28 cellular contexts compared by ENCODE assay signal in the genomic region with DNA sequence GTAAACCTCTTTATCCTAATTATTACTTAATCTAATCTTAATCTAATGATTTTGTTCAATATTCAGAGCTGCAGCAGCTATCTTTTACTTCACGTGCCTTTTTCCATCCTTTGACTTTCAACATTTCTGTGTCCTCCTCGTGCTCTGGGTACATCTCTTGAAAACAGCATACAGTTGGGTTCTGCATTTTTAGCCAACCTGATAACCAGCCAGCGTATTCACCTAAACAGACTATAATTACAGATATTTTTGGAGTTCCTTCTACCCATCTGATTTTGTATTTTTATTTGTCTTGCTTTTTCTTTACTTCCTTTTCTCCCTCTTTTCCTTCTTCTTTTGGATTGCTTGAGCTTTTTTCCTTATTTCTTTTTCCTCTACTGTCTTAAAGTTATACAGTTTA.
"Had no signal": no experiment of that assay in that cellular context is flagged by ENCODE, and none has a peak within 500 bp of the region (broad histone marks: within the 10 kb centered on the region; RNA-seq: fewer than 3 reads in every experiment).

No MANE protein-coding gene starts in this region.

- H3K27ac ChIP-seq: stomach, suprapubic skin, testis, thoracic aorta, thyroid gland, tibial artery, tibial nerve, transverse colon, upper lobe of left lung, upper lobe of right lung, uterus, vagina had no signal

- H3K27me3 Mint-ChIP-seq: stimulated activated memory B cell treated with anti-CD40 and anti-IgM and Interleukin-4, amounts not matched to agents 10 μg/mL and 1 μg/mL and 100 μg/mL, for 72 hours had no signal

- H3K27ac Mint-ChIP-seq: stimulated activated effector memory CD8-positive, alpha-beta T cell treated with anti-CD3 and anti-CD28 coated beads, Interleukin-12 subunit alpha, Interleukin-12 subunit beta, amount 100 ng/mL, for 72 hours; stimulated activated memory B cell treated with anti-CD40 and anti-IgM and Interleukin-4, amounts not matched to agents 10 μg/mL and 1 μg/mL and 100 μg/mL, for 72 hours; stimulated activated naive B cell treated with anti-CD40 and anti-IgM and Interleukin-4, amounts not matched to agents 10 μg/mL and 1 μg/mL and 100 μg/mL, for 72 hours; stimulated activated naive CD8-positive, alpha-beta T cell treated with anti-CD3 and anti-CD28 coated beads, Interleukin-15, Interleukin-2, amounts not matched to agents 100 ng/mL and 50 ng/mL, for 24 hours; type B pancreatic cell had no signal

- H3K36me3 ChIP-seq: stomach, suprapubic skin, thoracic aorta, thyroid gland, tibial artery, tibial nerve, transverse colon, upper lobe of left lung, upper lobe of right lung, uterus, vagina had no signal

- H3K4me1 ChIP-seq: testis, thyroid gland, upper lobe of right lung, uterus, vagina had no signal

- H3K9me3 Mint-ChIP-seq: stimulated activated effector memory CD8-positive, alpha-beta T cell treated with anti-CD3 and anti-CD28 coated beads, Interleukin-12 subunit alpha, Interleukin-12 subunit beta, amount 100 ng/mL, for 72 hours; type B pancreatic cell had no signal

- H3K27me3 ChIP-seq: testis, thyroid gland, vagina had no signal

- H3K4me3 ChIP-seq: stomach, suprapubic skin, testis, thoracic aorta, thyroid gland, tibial artery, tibial nerve, transverse colon, upper lobe of left lung, upper lobe of right lung, uterus, vagina had no signal

- ATAC-seq: stimulated activated effector memory CD8-positive, alpha-beta T cell treated with anti-CD3 and anti-CD28 coated beads, Interleukin-12 subunit alpha, Interleukin-12 subunit beta, amount 100 ng/mL, for 72 hours; stimulated activated memory B cell treated with anti-CD40 and anti-IgM and Interleukin-4, amounts not matched to agents 10 μg/mL and 1 μg/mL and 100 μg/mL, for 72 hours; stimulated activated naive B cell treated with anti-CD40 and anti-IgM and Interleukin-4, amounts not matched to agents 10 μg/mL and 1 μg/mL and 100 μg/mL, for 72 hours; stimulated activated naive CD8-positive, alpha-beta T cell treated with anti-CD3 and anti-CD28 coated beads, Interleukin-15, amount 100 ng/mL, for 72 hours; stimulated activated naive CD8-positive, alpha-beta T cell treated with anti-CD3 and anti-CD28 coated beads, Interleukin-15, Interleukin-2, amounts not matched to agents 100 U/mL and 50 U/mL, for 24 hours; upper lobe of right lung had no signal

- H3K9me3 ChIP-seq: suprapubic skin, testis, thoracic aorta, thyroid gland, transverse colon, upper lobe of right lung, uterus, vagina had no signal

- H3K4me1 Mint-ChIP-seq: stimulated activated effector memory CD8-positive, alpha-beta T cell treated with anti-CD3 and anti-CD28 coated beads, Interleukin-12 subunit alpha, Interleukin-12 subunit beta, amount 100 ng/mL, for 72 hours; stimulated activated memory B cell treated with anti-CD40 and anti-IgM and Interleukin-4, amounts not matched to agents 10 μg/mL and 1 μg/mL and 100 μg/mL, for 72 hours; stimulated activated naive CD8-positive, alpha-beta T cell treated with anti-CD3 and anti-CD28 coated beads, Interleukin-15, amount 100 ng/mL, for 72 hours had no signal

- DNase-seq: stimulated activated CD4-positive, alpha-beta T cell treated with anti-CD3 and anti-CD28 coated beads, Interleukin-2, amount 100 ng/mL, for 48 hours; stimulated activated CD4-positive, alpha-beta T cell treated with anti-CD3 and anti-CD28 coated beads, Interleukin-4, amount 100 ng/mL, for 1 hour; stimulated activated CD4-positive, alpha-beta T cell treated with anti-CD3 and anti-CD28 coated beads, Interleukin-4, amount 100 ng/mL, for 24 hours; stimulated activated CD4-positive, alpha-beta T cell treated with anti-CD3 and anti-CD28 coated beads, Interleukin-4, amount 100 ng/mL, for 4 hours; stimulated activated CD8-positive, alpha-beta memory T cell treated with anti-CD3 and anti-CD28 coated beads, Interleukin-4, amount 100 ng/mL, for 48 hours; stimulated activated naive B cell treated with anti-CD40 and anti-IgM and Interleukin-4, amounts not matched to agents 10 μg/mL and 1 μg/mL and 100 μg/mL, for 72 hours; stimulated activated naive CD4-positive, alpha-beta T cell; stimulated activated naive CD4-positive, alpha-beta T cell treated with Interleukin-2 at 50 U/mL for 16 hours; stimulated activated naive CD8-positive, alpha-beta T cell treated with anti-CD3 and anti-CD28 coated beads, Interleukin-15, amount 100 ng/mL, for 72 hours; stimulated activated naive CD8-positive, alpha-beta T cell treated with anti-CD3 and anti-CD28 coated beads, Interleukin-15, Interleukin-2, amounts not matched to agents 100 U/mL and 50 U/mL, for 24 hours; stomach; substantia nigra; testis; thyroid gland; tibial artery; transverse colon; trophoblast cell; upper lobe of left lung; upper lobe of right lung; uterus had no signal

- H3K36me3 Mint-ChIP-seq: stimulated activated effector memory CD8-positive, alpha-beta T cell treated with anti-CD3 and anti-CD28 coated beads, Interleukin-12 subunit alpha, Interleukin-12 subunit beta, amount 100 ng/mL, for 72 hours; stimulated activated memory B cell treated with anti-CD40 and anti-IgM and Interleukin-4, amounts not matched to agents 10 μg/mL and 1 μg/mL and 100 μg/mL, for 72 hours; type B pancreatic cell had no signal

- H3K4me3 Mint-ChIP-seq: stimulated activated effector memory CD8-positive, alpha-beta T cell treated with anti-CD3 and anti-CD28 coated beads, Interleukin-12 subunit alpha, Interleukin-12 subunit beta, amount 100 ng/mL, for 72 hours; stimulated activated memory B cell treated with anti-CD40 and anti-IgM and Interleukin-4, amounts not matched to agents 10 μg/mL and 1 μg/mL and 100 μg/mL, for 72 hours; stimulated activated naive B cell treated with anti-CD40 and anti-IgM and Interleukin-4, amounts not matched to agents 10 μg/mL and 1 μg/mL and 100 μg/mL, for 72 hours; stimulated activated naive CD8-positive, alpha-beta T cell treated with anti-CD3 and anti-CD28 coated beads, Interleukin-15, amount 100 ng/mL, for 72 hours; stimulated activated naive CD8-positive, alpha-beta T cell treated with anti-CD3 and anti-CD28 coated beads, Interleukin-15, Interleukin-2, amounts not matched to agents 100 ng/mL and 50 ng/mL, for 24 hours; type B pancreatic cell had no signal
